ENCODE assay signal across 1 cellular context in the genomic region with DNA sequence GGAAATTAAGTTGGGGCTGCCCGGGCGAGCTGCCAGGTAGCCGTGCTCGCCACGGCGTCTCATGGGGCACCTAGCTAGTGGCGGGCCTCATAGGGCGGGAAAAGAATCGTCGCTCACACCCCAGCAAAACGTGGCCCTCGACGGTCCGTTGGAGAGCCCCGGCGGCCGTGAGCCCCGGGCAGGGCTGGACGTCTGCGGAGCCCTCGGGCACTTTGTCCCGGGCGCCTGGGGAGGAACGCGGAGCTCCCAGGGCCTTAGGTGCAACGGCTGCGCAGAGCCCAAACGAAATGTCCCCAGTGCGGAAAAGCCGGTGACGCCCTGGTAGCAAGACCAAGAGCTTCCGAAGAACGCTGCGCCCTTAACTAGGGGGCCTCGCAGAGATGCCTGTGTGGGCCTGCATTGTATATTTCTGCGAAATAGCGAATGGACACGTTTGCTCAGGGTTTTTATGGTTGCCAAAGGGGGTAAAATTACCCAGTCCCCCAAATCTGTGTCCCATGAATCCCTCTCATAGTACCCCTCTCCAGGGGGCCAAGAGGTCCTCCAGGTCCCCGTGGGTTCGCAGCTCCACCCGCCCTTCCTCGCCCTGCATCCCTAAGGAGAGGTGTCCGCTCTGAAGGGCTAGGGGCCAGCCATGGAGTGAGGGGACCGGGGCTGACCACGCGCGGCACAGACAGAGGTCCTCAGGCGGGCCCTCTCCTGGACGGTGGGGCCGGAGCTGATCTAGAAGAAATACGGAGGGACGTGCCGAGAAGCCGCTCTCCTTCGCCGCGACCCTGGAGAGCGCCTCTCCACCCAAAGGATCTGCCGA.
TF ChIP-seq lines count a peak whose summit lies in the region.

No MANE protein-coding gene starts in this region.

TF ChIP-seq in HEK293, 187 proteins besides CTCF, POLR2A, EP300 and RAD21 (continued from another document):
- TF ChIP-seq SALL2 (tag by site-specific recombination; IDR thresholded peaks at IDR 0.05; ENCODE audit: borderline replicate concordance): no peak
- no peak for TF ChIP-seq AEBP2 (tag by site-specific recombination; IDR thresholded peaks at IDR 0.05; ENCODE audit: borderline replicate concordance)
- TF ChIP-seq, protein P1, sequence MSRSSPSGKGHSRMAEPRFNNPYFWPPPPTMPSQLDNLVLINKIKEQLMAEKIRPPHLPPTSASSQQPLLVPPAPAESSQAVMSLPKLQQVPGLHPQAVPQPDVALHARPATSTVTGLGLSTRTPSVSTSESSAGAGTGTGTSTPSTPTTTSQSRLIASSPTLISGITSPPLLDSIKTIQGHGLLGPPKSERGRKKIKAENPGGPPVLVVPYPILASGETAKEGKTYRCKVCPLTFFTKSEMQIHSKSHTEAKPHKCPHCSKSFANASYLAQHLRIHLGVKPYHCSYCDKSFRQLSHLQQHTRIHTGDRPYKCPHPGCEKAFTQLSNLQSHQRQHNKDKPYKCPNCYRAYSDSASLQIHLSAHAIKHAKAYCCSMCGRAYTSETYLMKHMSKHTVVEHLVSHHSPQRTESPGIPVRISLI (tag by site-specific recombination; IDR thresholded peaks at IDR 0.05): no peak
- TF ChIP-seq YY1 (tag by site-specific recombination; IDR thresholded peaks at IDR 0.05): no peak
- no peak for TF ChIP-seq ZNF239 (tag by site-specific recombination; IDR thresholded peaks at IDR 0.05)
